Comparison of ENCODE assay signal across 20 cellular contexts in the genomic region with DNA sequence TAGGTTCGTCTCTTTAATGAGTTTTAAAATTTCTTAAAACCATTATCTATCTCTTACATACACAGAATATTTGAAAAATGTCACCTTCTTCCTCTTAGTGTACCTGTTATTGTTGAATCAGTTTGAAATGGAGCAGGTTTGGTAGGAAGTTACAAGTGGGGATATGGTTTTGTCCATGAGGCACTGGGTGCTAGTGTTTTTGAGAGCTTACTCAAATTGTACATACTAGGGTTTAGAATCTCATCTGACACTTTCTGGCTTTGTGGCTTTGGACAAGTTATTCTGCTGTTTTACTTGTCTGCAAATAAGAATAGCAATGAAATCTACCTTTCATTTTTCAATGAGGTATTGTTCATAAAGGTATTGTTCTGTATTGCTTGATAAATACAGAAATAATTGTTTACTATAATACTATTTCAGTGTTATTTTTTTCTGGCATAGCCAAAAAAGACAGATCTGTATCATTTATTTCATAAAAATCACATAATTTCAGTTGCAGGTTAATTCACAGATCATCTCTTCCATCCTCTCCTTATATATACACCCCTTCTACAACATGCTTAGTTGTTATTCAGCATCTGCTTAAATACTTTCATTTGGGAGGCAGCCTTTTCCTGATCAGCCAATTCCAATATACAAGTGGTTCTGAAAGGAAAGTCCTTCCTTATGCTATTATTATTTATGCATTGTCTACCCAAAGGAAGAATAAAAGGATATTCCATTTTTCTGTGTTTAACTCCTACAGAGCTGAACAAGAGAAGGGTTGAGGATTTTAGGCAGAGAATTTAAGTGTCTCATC. TPM values are rescaled to one million over a fixed set of nuclear protein-coding genes. Genes with fewer than 3 reads are reported as not detected.
DNase-seq lines count a peak whose midpoint lies in the region; ATAC-seq and TF ChIP-seq lines count a peak whose summit lies in the region.
"Had no signal": no experiment of that assay in that cellular context is flagged by ENCODE, and none has a peak within 500 bp of the region (broad histone marks: within the 10 kb centered on the region; RNA-seq: fewer than 3 reads in every experiment).

No MANE protein-coding gene starts in this region.

- 80% methylated on average over 1 of the region's 1 CpG for WGBS in mammary epithelial cell (ENCODE audit: low coverage, missing lambda C conversion rate)
- WGBS in neuronal stem cell (ENCODE audit: extremely low coverage in 2 of 2, insufficient read length in 2 of 2, insufficient replicate concordance in 1 of 2), 2 donors = no CpG with 5 or more reads among the region's 1 CpG

- H3K27ac Mint-ChIP-seq in MCF 10A (ENCODE audit: low read depth, unreplicated experiment) (peak overlapping the region; percentile 40), glutamatergic neuron (ENCODE audit: unreplicated experiment) (no peak overlapping the region), T-cell (no peak overlapping the region)
- peak overlapping the region; percentile 57 for H3K27ac Mint-ChIP-seq in T-helper 2 cell treated with Interferon-gamma antibody and Interleukin-4, amounts not matched to agents 5 μg/mL and 100 μg/mL, for 36 hours

- H3K9me3 Mint-ChIP-seq in MCF 10A (ENCODE audit: unreplicated experiment) (peaks cover 8% of the 10 kb centered on the region), glutamatergic neuron (ENCODE audit: unreplicated experiment) (no peaks in the 10 kb centered on the region), T-cell (no peaks in the 10 kb centered on the region)
- no peaks in the 10 kb centered on the region for H3K9me3 Mint-ChIP-seq in T-helper 2 cell treated with Interferon-gamma antibody and Interleukin-4, amounts not matched to agents 5 μg/mL and 100 μg/mL, for 36 hours
- H3K9me3 Mint-ChIP-seq: CD14-positive monocyte had no signal

- H3K4me1 ChIP-seq in mammary epithelial cell (ENCODE audit: insufficient read depth, low read length) (no peaks in the 10 kb centered on the region), fibroblast of lung (ENCODE audit: control insufficient read depth, extremely low read depth, insufficient read depth, low read length) (no peaks in the 10 kb centered on the region), neuronal stem cell (ENCODE audit: control insufficient read depth in 2 of 2, insufficient read depth in 1 of 2, low read depth in 1 of 2, low read length in 2 of 2) (no peaks in the 10 kb centered on the region)
- H3K4me1 ChIP-seq: SJCRH30 had no signal

- H3K4me2 ChIP-seq in mammary epithelial cell (ENCODE audit: insufficient read depth, low read depth, low read length) = no peak overlapping the region
- no peak overlapping the region for H3K4me2 ChIP-seq in fibroblast of lung (ENCODE audit: extremely low read depth, insufficient read depth, low read length)
- H3K4me2 ChIP-seq in neuronal stem cell (ENCODE audit: insufficient read depth, low read length, poor library complexity, severe bottlenecking) = no peak overlapping the region
- H3K4me2 ChIP-seq: PC-9 had no signal

- H3K79me1 ChIP-seq in neuronal stem cell (ENCODE audit: low read depth, low read length) = peaks cover 2% of the 10 kb centered on the region

- H3K4me3 Mint-ChIP-seq in MCF 10A (ENCODE audit: unreplicated experiment) (peak overlapping the region; percentile 62), glutamatergic neuron (ENCODE audit: unreplicated experiment) (no peak overlapping the region), T-cell (no peak overlapping the region)
- H3K4me3 Mint-ChIP-seq in T-helper 2 cell treated with Interferon-gamma antibody and Interleukin-4, amounts not matched to agents 5 μg/mL and 100 μg/mL, for 36 hours = peak overlapping the region; percentile 34
- H3K4me3 Mint-ChIP-seq: CD14-positive monocyte had no signal

- no peak overlapping the region for H2BK5ac ChIP-seq in neuronal stem cell (ENCODE audit: low read length)

- in situ Hi-C loops in mammary epithelial cell (cut with MboI; ENCODE audit: low sequenced_read_pairs in 2 of 2) = loop anchor here in 1 of 2 donors (25.0 kb wide), 2 partner anchors 237 to 763 kb away; partner anchors contain the start of gene LAP3

- ATAC-seq in T-cell (replicated peaks in 1 of 4) = no peak
- ATAC-seq: HCT116 had no signal

- TF ChIP-seq CTCF in MCF 10A (IDR thresholded peaks at IDR 0.05; ENCODE audit: unreplicated experiment) (no peak), mammary epithelial cell (conservative IDR thresholded peaks at IDR 0.05 in 1 of 2, IDR thresholded peaks at IDR 0.05 in 1 of 2; ENCODE audit: extremely low read depth in 1 of 2, insufficient read depth in 1 of 2, low read depth in 1 of 2, low read length in 2 of 2) (no peak), fibroblast of lung (conservative IDR thresholded peaks at IDR 0.05 in 1 of 2, IDR thresholded peaks at IDR 0.05 in 1 of 2; ENCODE audit: low read depth in 1 of 2, low read length in 2 of 2) (no peak), glutamatergic neuron (IDR thresholded peaks at IDR 0.05; ENCODE audit: partially characterized antibody, unreplicated experiment) (no peak)

- H4K8ac ChIP-seq in neuronal stem cell (ENCODE audit: low read depth, low read length) = no peak overlapping the region

- BruUV-seq in MCF 10A (replicated peaks; lab: Mats Ljungman, UMichigan) = no TSS peak
- BruUV-seq in mammary epithelial cell (replicated peaks; lab: Mats Ljungman, UMichigan) = no TSS peak

- H2AFZ ChIP-seq in mammary epithelial cell (ENCODE audit: low read depth, low read length) = no peak overlapping the region
- H2AFZ ChIP-seq in fibroblast of lung (ENCODE audit: low read length) = peak overlapping the region; percentile 74
- no peak overlapping the region for H2AFZ ChIP-seq in neuronal stem cell (ENCODE audit: low read length)
- H2AFZ ChIP-seq: PC-9 had no signal

- H3K27me3 ChIP-seq in mammary epithelial cell (ENCODE audit: insufficient read depth, low read length) = no peaks in the 10 kb centered on the region
- no peaks in the 10 kb centered on the region for H3K27me3 ChIP-seq in fibroblast of lung (ENCODE audit: control insufficient read depth, insufficient read depth, low read length)
- no peaks in the 10 kb centered on the region for H3K27me3 ChIP-seq in neuronal stem cell (ENCODE audit: control insufficient read depth in 3 of 3, insufficient read depth in 3 of 3, low read depth in 1 of 3, low read length in 3 of 3)
- H3K27me3 ChIP-seq: SJCRH30 had no signal

- intact Hi-C loops in MCF 10A (cut with micrococcal nuclease) (loop anchor here (1.0 kb wide), 1 partner anchor 14 kb away; the partner anchor contains the start of genes DCAF16 and NCAPG), mammary epithelial cell (cut with micrococcal nuclease) (no loop called here)

- H3K36me3 Mint-ChIP-seq in MCF 10A (ENCODE audit: insufficient read depth, unreplicated experiment) (peaks cover 8% of the 10 kb centered on the region), glutamatergic neuron (ENCODE audit: unreplicated experiment) (no peaks in the 10 kb centered on the region), T-cell (no peaks in the 10 kb centered on the region)
- H3K36me3 Mint-ChIP-seq in T-helper 2 cell treated with Interferon-gamma antibody and Interleukin-4, amounts not matched to agents 5 μg/mL and 100 μg/mL, for 36 hours (ENCODE audit: low read depth) = peaks cover 58% of the 10 kb centered on the region

- H3K36me3 ChIP-seq in mammary epithelial cell (ENCODE audit: insufficient read depth, low read length) (peaks cover 48% of the 10 kb centered on the region), fibroblast of lung (ENCODE audit: control insufficient read depth, insufficient read depth, low read length) (no peaks in the 10 kb centered on the region), neuronal stem cell (replicated peaks in 1 of 2; ENCODE audit: control insufficient read depth in 2 of 2, insufficient read depth in 2 of 2, low read length in 2 of 2) (peaks cover 6 to 98% of the 10 kb centered on the region in 2 donors)

- H3K9ac ChIP-seq in mammary epithelial cell (ENCODE audit: insufficient read depth, low read length) (no peak overlapping the region), fibroblast of lung (ENCODE audit: insufficient read depth, low read length) (no peak overlapping the region), neuronal stem cell (ENCODE audit: low read depth, low read length, poor library complexity) (no peak overlapping the region)

- H3K4me1 Mint-ChIP-seq in MCF 10A (ENCODE audit: insufficient read depth, unreplicated experiment) (peaks cover 18% of the 10 kb centered on the region), glutamatergic neuron (ENCODE audit: low read depth, unreplicated experiment) (peaks cover 13% of the 10 kb centered on the region), T-cell (peaks cover 0 to 29% (median 8%) of the 10 kb centered on the region in 3 donors)
- H3K4me1 Mint-ChIP-seq in T-helper 2 cell treated with Interferon-gamma antibody and Interleukin-4, amounts not matched to agents 5 μg/mL and 100 μg/mL, for 36 hours (ENCODE audit: low read depth) = peaks cover 37% of the 10 kb centered on the region

- no peaks in the 10 kb centered on the region for H3K9me3 ChIP-seq in mammary epithelial cell (replicated peaks; ENCODE audit: insufficient read depth, low read length)
- no peaks in the 10 kb centered on the region for H3K9me3 ChIP-seq in fibroblast of lung (ENCODE audit: control insufficient read depth, insufficient read depth, low read depth, low read length)
- no peaks in the 10 kb centered on the region for H3K9me3 ChIP-seq in neuronal stem cell (replicated peaks in 1 of 2; ENCODE audit: control insufficient read depth in 2 of 2, insufficient read depth in 1 of 2, low read depth in 1 of 2, low read length in 2 of 2)
- H3K9me3 ChIP-seq: SJCRH30 had no signal

- H3K27me3 Mint-ChIP-seq in MCF 10A (ENCODE audit: insufficient read depth, unreplicated experiment) (no peaks in the 10 kb centered on the region), glutamatergic neuron (ENCODE audit: unreplicated experiment) (no peaks in the 10 kb centered on the region), T-cell (no peaks in the 10 kb centered on the region)
- H3K27me3 Mint-ChIP-seq in T-helper 2 cell treated with Interferon-gamma antibody and Interleukin-4, amounts not matched to agents 5 μg/mL and 100 μg/mL, for 36 hours (ENCODE audit: low read depth) = no peaks in the 10 kb centered on the region

- H3K79me2 ChIP-seq in mammary epithelial cell (ENCODE audit: insufficient read depth, low read length) (peaks cover 48% of the 10 kb centered on the region), fibroblast of lung (ENCODE audit: control insufficient read depth, insufficient read depth, low read length) (peaks cover 13% of the 10 kb centered on the region)

- H2BK15ac ChIP-seq in neuronal stem cell (ENCODE audit: low read length) = no peak overlapping the region

- H2BK120ac ChIP-seq in neuronal stem cell (ENCODE audit: low read depth, low read length) = no peak overlapping the region

- POLR2A ChIA-PET in MCF 10A (lab: Yijun Ruan, JAX) = interaction anchor here (0.7 to 7.9 kb wide), 4 partner anchors 9 to 567 kb away, joined by 3 to 64 read pairs (median 8); partner anchors contain the start of genes DCAF16 and NCAPG
- POLR2A ChIA-PET in T-cell (lab: Charles Lee) = no interaction called here

- H3K4me3 ChIP-seq in mammary epithelial cell (replicated peaks in 1 of 3; ENCODE audit: insufficient read depth in 1 of 3, low read depth in 2 of 3, low read length in 3 of 3) = no peak overlapping the region
- H3K4me3 ChIP-seq in fibroblast of lung (replicated peaks in 1 of 4; ENCODE audit: control extremely low read depth in 1 of 4, insufficient read depth in 1 of 4, low read depth in 3 of 4, low read length in 4 of 4) = no peak overlapping the region
- H3K4me3 ChIP-seq in neuronal stem cell (ENCODE audit: low read length in 2 of 2) = no peak overlapping the region
- H3K4me3 ChIP-seq: PC-9, SJCRH30 had no signal

- H4K91ac ChIP-seq in neuronal stem cell (ENCODE audit: low read depth, low read length, poor library complexity) = no peak overlapping the region

- DNase-seq in MCF 10A (ENCODE audit: unreplicated experiment) (no peak), mammary epithelial cell (no peak), fibroblast of lung (ENCODE audit: low read depth in 2 of 2) (peak in 1 of 2 donors; percentile 37), glutamatergic neuron (no peak), T-cell (no peak), neuronal stem cell (ENCODE audit: low spot score) (no peak), COLO829 (ENCODE audit: low spot score) (no peak)
- DNase-seq in T-helper 2 cell treated with Interferon-gamma antibody and Interleukin-4, amounts not matched to agents 5 μg/mL and 100 μg/mL, for 36 hours (ENCODE audit: low spot score) = no peak
- DNase-seq: DMS53, MV-4-11, NCI-H1417, NCI-H1930, NCI-H2171, NCI-H446 treated with DMSO at 0.1 percent for 48 hours, PC-9, SJCRH30 had no signal

- no peak overlapping the region for H2BK12ac ChIP-seq in neuronal stem cell (ENCODE audit: low read length)

- H3K27ac ChIP-seq in mammary epithelial cell (ENCODE audit: insufficient read depth, low read depth, low read length) (no peak overlapping the region), fibroblast of lung (ENCODE audit: insufficient read depth, low read length) (no peak overlapping the region), neuronal stem cell (replicated peaks; ENCODE audit: low read length) (no peak overlapping the region)
- H3K27ac ChIP-seq: HL-60, PC-9, SJCRH30 had no signal

- no peak overlapping the region for H3K23ac ChIP-seq in neuronal stem cell (ENCODE audit: low read depth, low read length, poor library complexity)

- no peak overlapping the region for H3K14ac ChIP-seq in neuronal stem cell (ENCODE audit: low read length)

- dilution Hi-C loops in mammary epithelial cell (cut with HindIII; ENCODE audit: low sequenced_read_pairs) = no loop called here

- no peak overlapping the region for H2AK5ac ChIP-seq in neuronal stem cell (ENCODE audit: low read depth, low read length)

- no peak overlapping the region for H3K4ac ChIP-seq in neuronal stem cell (ENCODE audit: low read length)

- H4K20me1 ChIP-seq in mammary epithelial cell (ENCODE audit: insufficient read depth, low read length) (no peaks in the 10 kb centered on the region), fibroblast of lung (ENCODE audit: control insufficient read depth, extremely low read depth, insufficient read depth, low read length) (no peaks in the 10 kb centered on the region)

- CTCF ChIA-PET in MCF 10A (lab: Yijun Ruan, JAX) (interaction anchor here (0.7 kb wide), 1 partner anchor 211 kb away, joined by 4 read pairs; no protein-coding TSS in a partner anchor), mammary epithelial cell (lab: Charles Lee; ENCODE audit: low non-redundant PET) (no interaction called here), T-cell (lab: Charles Lee) (no interaction called here)

- H3K18ac ChIP-seq in neuronal stem cell (ENCODE audit: low read length) = no peak overlapping the region

RNA-seq across cellular contexts. Expression of gene NCAPG, which starts 13.3 kb away (rescaled TPM):
- total RNA-seq in MCF 10A (2022) (23.2 and 38.6 TPM in 2 replicates), mammary epithelial cell (10 to 100 TPM in 1 of 2 donors, 1 to 10 TPM in 1; 2.0 to 39.4 TPM), fibroblast of lung (3.9 and 10.1 TPM in 2 replicates), glutamatergic neuron (ENCODE audit: unreplicated experiment) (6.0 TPM), T-cell (1 to 10 TPM in 4 of 5 donors, under 1 TPM in 1; 0.73 to 1.8 (median 1.5) TPM)
- polyA plus RNA-seq in mammary epithelial cell (18.5 TPM), fibroblast of lung (8.0 and 24.1 TPM in 2 replicates)
- polyA minus RNA-seq in mammary epithelial cell (46.0 TPM), fibroblast of lung (ENCODE audit: low replicate concordance) (2.4 and 5.3 TPM in 2 replicates)
- polyA plus RNA-seq in fibroblast of lung (2012) = 6.9 and 21.2 TPM in 2 replicates
- 46.3 TPM for polyA plus RNA-seq in neuronal stem cell (2013, experiment 1 of 2)
- polyA plus RNA-seq in neuronal stem cell (2013, experiment 2 of 2) = 46.6 TPM
- polyA plus RNA-seq: CD14-positive monocyte had no signal

RNA-seq across cellular contexts. Expression of gene DCAF16, which starts 13.5 kb away (rescaled TPM):
- total RNA-seq in MCF 10A (2022) = 38.0 and 41.4 TPM in 2 replicates
- total RNA-seq in mammary epithelial cell = 10 to 100 TPM; 28.5 to 32.7 TPM
- polyA plus RNA-seq in mammary epithelial cell = 12.2 TPM
- polyA minus RNA-seq in mammary epithelial cell = 13.7 TPM
- 19.0 and 20.0 TPM in 2 replicates for total RNA-seq in fibroblast of lung
- 19.6 and 25.4 TPM in 2 replicates for polyA plus RNA-seq in fibroblast of lung
- 9.3 and 17.2 TPM in 2 replicates for polyA plus RNA-seq in fibroblast of lung (2012)
- 5.2 and 13.0 TPM in 2 replicates for polyA minus RNA-seq in fibroblast of lung (ENCODE audit: low replicate concordance)
- total RNA-seq in glutamatergic neuron (ENCODE audit: unreplicated experiment) = 39.5 TPM
- total RNA-seq in T-cell = 10 to 100 TPM; 62.6 to 77.6 (median 73.2) TPM
- 36.8 TPM for polyA plus RNA-seq in neuronal stem cell (2013, experiment 1 of 2)
- polyA plus RNA-seq in neuronal stem cell (2013, experiment 2 of 2) = 37.1 TPM

RNA-seq across cellular contexts. Expression of gene FAM184B, which starts 42.6 kb away (rescaled TPM):
- total RNA-seq in MCF 10A (2022) = not detected in 2 replicates
- 1 to 10 TPM in 1 of 2 donors, under 1 TPM in 1; 0.05 to 5.5 TPM for total RNA-seq in mammary epithelial cell
- polyA plus RNA-seq in mammary epithelial cell = 0.01 TPM
- not detected for polyA minus RNA-seq in mammary epithelial cell
- under 0.01 TPM in 1 of 2 replicates, not detected in the other for total RNA-seq in fibroblast of lung
- not detected in 2 replicates for polyA plus RNA-seq in fibroblast of lung
- polyA plus RNA-seq in fibroblast of lung (2012) = not detected in 2 replicates
- polyA minus RNA-seq in fibroblast of lung (ENCODE audit: low replicate concordance) = not detected in 2 replicates
- not detected for total RNA-seq in glutamatergic neuron (ENCODE audit: unreplicated experiment)
- total RNA-seq in T-cell = under 1 TPM in 3 of 5 donors, not detected in 2; 0.03 to 0.09 (median 0.06) TPM
- 0.01 TPM for polyA plus RNA-seq in neuronal stem cell (2013, experiment 1 of 2)
- polyA plus RNA-seq in neuronal stem cell (2013, experiment 2 of 2) = 0.01 TPM
- total RNA-seq: LHCN-M2, PC-9 had no signal
- polyA plus RNA-seq: CD14-positive monocyte had no signal

Comparison
In these comparisons a context has a peak if more than half of its experiments do, and no peak if none do; other contexts are left out.
1. H3K27ac Mint-ChIP-seq: peak in MCF 10A (single experiment) and T-helper 2 cell treated with Interferon-gamma antibody and Interleukin-4, amounts not matched to agents 5 μg/mL and 100 μg/mL, for 36 hours (single experiment); none in glutamatergic neuron (single experiment) and T-cell (0 of 2).
2. H3K4me3 Mint-ChIP-seq: peak in MCF 10A (single experiment) and T-helper 2 cell treated with Interferon-gamma antibody and Interleukin-4, amounts not matched to agents 5 μg/mL and 100 μg/mL, for 36 hours (single experiment); none in glutamatergic neuron (single experiment) and T-cell (0 of 3).